ENCODE assay signal across 2 cellular contexts in genomic region chr11:9319377-9319941, GRCh38.
TF ChIP-seq lines count a peak whose summit lies in the region.
"Not testable (repeated sequence)": the region's sequence is repeated elsewhere in the genome, so short reads cannot be mapped to it uniquely, and the experiment has no call there.

No MANE protein-coding gene starts in this region.

TF ChIP-seq in A549, 52 proteins besides CTCF, POLR2A, EP300 and RAD21:
- peak; percentile 82; the same call in 1 of the 2 replicates for TF ChIP-seq TFCP2L1 (CRISPR knock-in tag; IDR thresholded peaks at IDR 0.05)
- TF ChIP-seq NPAS2 (CRISPR knock-in tag; IDR thresholded peaks at IDR 0.05; ENCODE audit: borderline replicate concordance) = peak; percentile 87
- TF ChIP-seq ATOH8 (CRISPR knock-in tag; IDR thresholded peaks at IDR 0.05; ENCODE audit: low read depth) = peak; percentile 98
- peak; percentile 96 for TF ChIP-seq FOSB (CRISPR knock-in tag; IDR thresholded peaks at IDR 0.05)
- TF ChIP-seq HOXA7 (CRISPR knock-in tag; IDR thresholded peaks at IDR 0.05) = peak; percentile 92
- peak; percentile 86; the same call in 1 of the 2 replicates for TF ChIP-seq HMGXB4 (CRISPR knock-in tag; IDR thresholded peaks at IDR 0.05; ENCODE audit: borderline replicate concordance)
- peak; percentile 100 for TF ChIP-seq HOXB13 (CRISPR knock-in tag; IDR thresholded peaks at IDR 0.05; ENCODE audit: low read depth)
- peak; percentile 99 for TF ChIP-seq HEYL (CRISPR knock-in tag; IDR thresholded peaks at IDR 0.05)
- not testable (repeated sequence) for TF ChIP-seq FOSL2 (IDR thresholded peaks at IDR 0.05)
- peak; percentile 48 for TF ChIP-seq FOSL2 (CRISPR knock-in tag; IDR thresholded peaks at IDR 0.05)
- peak; percentile 91 for TF ChIP-seq RARB (CRISPR knock-in tag; IDR thresholded peaks at IDR 0.05)
- peak; percentile 85 for TF ChIP-seq TP53 (CRISPR knock-in tag; IDR thresholded peaks at IDR 0.05)
- peak; percentile 99 for TF ChIP-seq HOXB5 (CRISPR knock-in tag; IDR thresholded peaks at IDR 0.05)
- TF ChIP-seq ZSCAN20 (CRISPR knock-in tag; IDR thresholded peaks at IDR 0.05) = peak; percentile 99
- peak; percentile 100 for TF ChIP-seq EHF (CRISPR knock-in tag; IDR thresholded peaks at IDR 0.05)
- peak; percentile 100 for TF ChIP-seq ZNF302 (CRISPR knock-in tag; IDR thresholded peaks at IDR 0.05)
- peak; percentile 99 for TF ChIP-seq FOXS1 (CRISPR knock-in tag; IDR thresholded peaks at IDR 0.05)
- TF ChIP-seq MAX (IDR thresholded peaks at IDR 0.05) = 0 out of 2 replicates have a peak, but pooled peaks have one; percentile 47

TF ChIP-seq in H1, 55 proteins besides CTCF, POLR2A, EP300 and RAD21:
- TF ChIP-seq MAX (IDR thresholded peaks at IDR 0.05) = 0 out of 2 replicates have a peak, but pooled peaks have one; percentile 30
